ENCODE assay signal across 1 cellular context in genomic region chr1:199161766-199162303, GRCh38.
TF ChIP-seq lines count a peak whose summit lies in the region.

No MANE protein-coding gene starts in this region.

TF ChIP-seq in WTC11, 78 proteins besides CTCF, POLR2A, EP300 and RAD21 (continued from another document):
- TF ChIP-seq, protein P1, sequence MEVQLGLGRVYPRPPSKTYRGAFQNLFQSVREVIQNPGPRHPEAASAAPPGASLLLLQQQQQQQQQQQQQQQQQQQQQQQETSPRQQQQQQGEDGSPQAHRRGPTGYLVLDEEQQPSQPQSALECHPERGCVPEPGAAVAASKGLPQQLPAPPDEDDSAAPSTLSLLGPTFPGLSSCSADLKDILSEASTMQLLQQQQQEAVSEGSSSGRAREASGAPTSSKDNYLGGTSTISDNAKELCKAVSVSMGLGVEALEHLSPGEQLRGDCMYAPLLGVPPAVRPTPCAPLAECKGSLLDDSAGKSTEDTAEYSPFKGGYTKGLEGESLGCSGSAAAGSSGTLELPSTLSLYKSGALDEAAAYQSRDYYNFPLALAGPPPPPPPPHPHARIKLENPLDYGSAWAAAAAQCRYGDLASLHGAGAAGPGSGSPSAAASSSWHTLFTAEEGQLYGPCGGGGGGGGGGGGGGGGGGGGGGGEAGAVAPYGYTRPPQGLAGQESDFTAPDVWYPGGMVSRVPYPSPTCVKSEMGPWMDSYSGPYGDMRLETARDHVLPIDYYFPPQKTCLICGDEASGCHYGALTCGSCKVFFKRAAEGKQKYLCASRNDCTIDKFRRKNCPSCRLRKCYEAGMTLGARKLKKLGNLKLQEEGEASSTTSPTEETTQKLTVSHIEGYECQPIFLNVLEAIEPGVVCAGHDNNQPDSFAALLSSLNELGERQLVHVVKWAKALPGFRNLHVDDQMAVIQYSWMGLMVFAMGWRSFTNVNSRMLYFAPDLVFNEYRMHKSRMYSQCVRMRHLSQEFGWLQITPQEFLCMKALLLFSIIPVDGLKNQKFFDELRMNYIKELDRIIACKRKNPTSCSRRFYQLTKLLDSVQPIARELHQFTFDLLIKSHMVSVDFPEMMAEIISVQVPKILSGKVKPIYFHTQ (CRISPR knock-in tag; IDR thresholded peaks at IDR 0.05) = no peak
- TF ChIP-seq, protein P2, sequence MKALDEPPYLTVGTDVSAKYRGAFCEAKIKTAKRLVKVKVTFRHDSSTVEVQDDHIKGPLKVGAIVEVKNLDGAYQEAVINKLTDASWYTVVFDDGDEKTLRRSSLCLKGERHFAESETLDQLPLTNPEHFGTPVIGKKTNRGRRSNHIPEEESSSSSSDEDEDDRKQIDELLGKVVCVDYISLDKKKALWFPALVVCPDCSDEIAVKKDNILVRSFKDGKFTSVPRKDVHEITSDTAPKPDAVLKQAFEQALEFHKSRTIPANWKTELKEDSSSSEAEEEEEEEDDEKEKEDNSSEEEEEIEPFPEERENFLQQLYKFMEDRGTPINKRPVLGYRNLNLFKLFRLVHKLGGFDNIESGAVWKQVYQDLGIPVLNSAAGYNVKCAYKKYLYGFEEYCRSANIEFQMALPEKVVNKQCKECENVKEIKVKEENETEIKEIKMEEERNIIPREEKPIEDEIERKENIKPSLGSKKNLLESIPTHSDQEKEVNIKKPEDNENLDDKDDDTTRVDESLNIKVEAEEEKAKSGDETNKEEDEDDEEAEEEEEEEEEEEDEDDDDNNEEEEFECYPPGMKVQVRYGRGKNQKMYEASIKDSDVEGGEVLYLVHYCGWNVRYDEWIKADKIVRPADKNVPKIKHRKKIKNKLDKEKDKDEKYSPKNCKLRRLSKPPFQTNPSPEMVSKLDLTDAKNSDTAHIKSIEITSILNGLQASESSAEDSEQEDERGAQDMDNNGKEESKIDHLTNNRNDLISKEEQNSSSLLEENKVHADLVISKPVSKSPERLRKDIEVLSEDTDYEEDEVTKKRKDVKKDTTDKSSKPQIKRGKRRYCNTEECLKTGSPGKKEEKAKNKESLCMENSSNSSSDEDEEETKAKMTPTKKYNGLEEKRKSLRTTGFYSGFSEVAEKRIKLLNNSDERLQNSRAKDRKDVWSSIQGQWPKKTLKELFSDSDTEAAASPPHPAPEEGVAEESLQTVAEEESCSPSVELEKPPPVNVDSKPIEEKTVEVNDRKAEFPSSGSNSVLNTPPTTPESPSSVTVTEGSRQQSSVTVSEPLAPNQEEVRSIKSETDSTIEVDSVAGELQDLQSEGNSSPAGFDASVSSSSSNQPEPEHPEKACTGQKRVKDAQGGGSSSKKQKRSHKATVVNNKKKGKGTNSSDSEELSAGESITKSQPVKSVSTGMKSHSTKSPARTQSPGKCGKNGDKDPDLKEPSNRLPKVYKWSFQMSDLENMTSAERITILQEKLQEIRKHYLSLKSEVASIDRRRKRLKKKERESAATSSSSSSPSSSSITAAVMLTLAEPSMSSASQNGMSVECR (CRISPR knock-in tag; IDR thresholded peaks at IDR 0.05; ENCODE audit: borderline replicate concordance) = no peak
- TF ChIP-seq MLX (CRISPR knock-in tag; IDR thresholded peaks at IDR 0.05) = no peak
